Comparison of ENCODE assay signal across 7 cellular contexts in genomic region chr12:72307229-72307628, GRCh38.
"Had no signal": no experiment of that assay in that cellular context is flagged by ENCODE, and none has a peak within 500 bp of the region (broad histone marks: within the 10 kb centered on the region; RNA-seq: fewer than 3 reads in every experiment).

No MANE protein-coding gene starts in this region.

- H3K4me1 ChIP-seq: HAP-1 had no signal

- H3K36me3 ChIP-seq: HAP-1 had no signal

- DNase-seq: GOT3, H7, H9, HCEC 1CT, HFFc6 had no signal

- H3K9me3 ChIP-seq: HAP-1 had no signal

- H3K4me3 ChIP-seq: GM23338, HAP-1 had no signal

- H3K4me2 ChIP-seq: GM23338 had no signal

- H2AFZ ChIP-seq: GM23338 had no signal
